In the genomic region with DNA sequence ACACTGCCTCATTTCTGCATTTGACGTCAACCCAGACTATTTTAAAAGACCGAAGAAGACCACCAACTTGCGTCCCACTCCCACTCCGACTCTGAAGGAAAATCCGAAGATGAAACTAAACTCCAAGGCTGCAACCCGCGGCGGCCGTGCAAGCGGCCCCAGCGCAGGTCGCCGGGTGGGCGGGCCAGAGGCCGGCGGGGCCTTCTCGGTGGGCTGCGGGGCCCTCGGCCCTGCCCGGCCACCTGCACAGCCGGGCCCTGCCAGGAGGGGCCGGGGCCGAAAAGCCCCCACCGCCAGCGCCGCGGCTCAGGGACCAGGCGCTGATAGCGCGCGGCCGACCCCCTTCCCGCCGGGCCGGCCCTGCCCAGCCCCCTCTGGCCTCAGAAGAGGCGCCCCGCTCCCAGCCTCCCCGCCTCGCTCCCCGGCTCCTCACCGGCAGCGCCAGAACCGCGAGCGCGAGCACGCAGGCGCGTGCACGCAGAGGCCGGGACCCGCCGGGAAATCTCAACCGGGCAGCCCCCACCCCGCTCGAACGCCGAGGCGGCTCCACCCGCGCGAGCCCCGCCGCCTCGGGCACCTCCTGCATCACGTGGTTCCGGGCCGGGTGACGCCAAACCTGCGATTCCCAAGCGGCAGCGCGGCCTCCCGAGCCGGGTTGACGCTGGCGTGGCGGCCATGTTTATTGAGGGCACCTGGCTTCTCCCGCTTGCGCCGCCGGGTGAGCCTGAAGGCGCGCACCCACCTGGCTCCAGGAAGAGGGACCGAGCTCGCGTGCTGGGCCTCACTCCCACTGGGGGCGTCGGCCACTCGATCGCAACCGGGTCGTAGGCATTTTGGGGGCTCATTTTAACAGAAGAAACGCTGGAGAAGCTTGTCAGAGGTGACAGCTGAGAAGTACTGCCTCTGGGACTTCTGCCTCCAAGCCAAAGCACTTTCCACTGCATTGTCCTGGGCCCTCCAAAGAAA, we compare ENCODE assay signal across 8 cellular contexts. TPM values are rescaled to one million over a fixed set of nuclear protein-coding genes. Genes with fewer than 3 reads are reported as not detected.
A peak's percentile ranks its signal among the peaks of the same experiment; 100 is the strongest.
DNase-seq lines count a peak whose midpoint lies in the region; ATAC-seq and FAIRE-seq lines count a peak whose summit lies in the region.

A gene (minus strand): TSS at position 589 of the 966 bp plus-strand sequence. CDS start 1,170 bp downstream, outside the sequence.

- no peaks in the 10 kb centered on the region for H3K9me3 ChIP-seq in endocrine pancreas (ENCODE audit: control insufficient read depth, low read length)

- peak within 1 kb of the TSS; percentile 85 for H3K4me3 ChIP-seq in endocrine pancreas (ENCODE audit: control insufficient read depth, insufficient read depth, low read length)

- H3K27me3 ChIP-seq in endocrine pancreas (ENCODE audit: control insufficient read depth, insufficient read depth, low read length), result no peaks in the 10 kb centered on the region

- DNase-seq in COLO829 (ENCODE audit: low spot score) (peak; percentile 84), HTR-8/SVneo (ENCODE audit: insufficient read length, low spot score) (peak; percentile 89), NOMO-1 treated with DMSO at 0.1 percent for 48 hours (lab: John Stamatoyannopoulos, UW; ENCODE audit: unreplicated experiment) (peak; percentile 88), mesenteric fat pad (ENCODE audit: low spot score) (peak; percentile 99)
- peak; percentile 84 for DNase-seq in activated CD8-positive, alpha-beta memory T cell treated with anti-CD3 and anti-CD28 coated beads, Interleukin-2, amount 50 U/mL, for 1 hour (ENCODE audit: extremely low read depth)
- peak; percentile 81 for DNase-seq in stimulated activated CD8-positive, alpha-beta memory T cell treated with anti-CD3 and anti-CD28 coated beads, Interleukin-15, amount 100 ng/mL, for 24 hours (ENCODE audit: low read depth)

- peak; percentile 87 for ATAC-seq in GM21381 (IDR thresholded peaks at IDR 0.05; ENCODE audit: unreplicated experiment)

- peaks cover 10% of the 10 kb centered on the region for H3K4me1 ChIP-seq in endocrine pancreas (ENCODE audit: control insufficient read depth, insufficient read depth, low read length)

- peak; percentile 93 for FAIRE-seq in HTR-8/SVneo (lab: Jason Lieb, UNC)

- no peaks in the 10 kb centered on the region for H3K36me3 ChIP-seq in endocrine pancreas (ENCODE audit: control insufficient read depth, insufficient read depth, low read length)

- H3K9ac ChIP-seq in endocrine pancreas (ENCODE audit: control insufficient read depth, insufficient read depth, low read length), result peak within 1 kb of the TSS; percentile 87

RNA-seq across cellular contexts. Expression of the gene that starts here (rescaled TPM):
- 5.9 TPM for total RNA-seq in mesenteric fat pad

Comparison
In these comparisons a context has a peak if more than half of its experiments do, and no peak if none do; other contexts are left out.
1. Peak in every context shown above with its lines: DNase-seq, ATAC-seq and H3K4me3 ChIP-seq.